In the genomic region with DNA sequence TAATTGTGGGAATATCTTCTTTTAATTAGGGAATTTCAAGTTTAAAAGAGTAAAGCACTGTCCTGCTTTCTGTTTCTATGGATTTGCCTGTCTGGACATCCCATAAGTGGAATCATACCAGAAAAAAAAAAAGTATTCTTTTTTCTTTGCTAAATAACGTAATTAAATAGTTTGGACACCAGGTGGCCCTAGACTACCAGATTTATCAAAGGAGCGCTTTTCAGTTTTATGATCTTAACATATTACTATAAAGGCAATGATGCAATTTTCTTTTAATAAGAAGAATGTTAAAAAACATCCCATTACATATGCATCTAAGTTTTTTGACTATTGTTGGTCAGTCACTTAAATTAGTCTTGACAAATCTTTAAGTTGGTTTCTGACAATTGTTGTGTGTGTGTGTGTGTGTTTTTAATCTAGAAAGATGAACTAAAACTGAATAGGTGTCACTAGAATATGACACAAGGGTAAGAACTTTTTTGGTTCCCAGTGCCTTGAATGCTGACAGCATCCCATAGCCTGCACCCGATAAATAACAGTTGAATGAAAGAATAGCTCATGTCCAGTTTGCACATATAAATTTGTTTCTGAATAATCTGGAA, we compare ENCODE assay signal across 8 cellular contexts. TPM values are rescaled to one million over a fixed set of nuclear protein-coding genes. Genes with fewer than 3 reads are reported as not detected.
DNase-seq lines count a peak whose midpoint lies in the region; ATAC-seq and TF ChIP-seq lines count a peak whose summit lies in the region.

No MANE protein-coding gene starts in this region.

- no peak overlapping the region for H3K4me3 Mint-ChIP-seq in progenitor cell of endocrine pancreas (ENCODE audit: low read depth)
- no peak overlapping the region for H3K4me3 Mint-ChIP-seq in stimulated activated effector memory CD8-positive, alpha-beta T cell treated with anti-CD3 and anti-CD28 coated beads, Interleukin-12 subunit alpha, Interleukin-12 subunit beta, amount 100 ng/mL, for 72 hours

- no peaks in the 10 kb centered on the region for H3K36me3 ChIP-seq in Panc1 (ENCODE audit: control insufficient read depth, insufficient read depth, low read length)

- H3K4me1 Mint-ChIP-seq in progenitor cell of endocrine pancreas (ENCODE audit: low read depth), result no peaks in the 10 kb centered on the region
- no peaks in the 10 kb centered on the region for H3K4me1 Mint-ChIP-seq in stimulated activated effector memory CD8-positive, alpha-beta T cell treated with anti-CD3 and anti-CD28 coated beads, Interleukin-12 subunit alpha, Interleukin-12 subunit beta, amount 100 ng/mL, for 72 hours

- intact Hi-C loops in Panc1 (cut with micrococcal nuclease; ENCODE audit: unreplicated experiment), result loop anchor here (1.0 kb wide), 1 partner anchor 228 kb away; no protein-coding TSS in a partner anchor

- no peak overlapping the region for H3K4me3 ChIP-seq in Panc1 (ENCODE audit: low read depth in 2 of 2, low read length in 2 of 2)
- no peak overlapping the region for H3K4me3 ChIP-seq in epithelial cell of proximal tubule (ENCODE audit: low read depth, low read length)

- CTCF ChIA-PET in Panc1 (lab: Charles Lee), result interaction anchor here (0.6 kb wide), 2 partner anchors 630 to 909 kb away, joined by 3 to 4 read pairs; no protein-coding TSS in a partner anchor

- no peak for ATAC-seq in Panc1
- no peak for ATAC-seq in GM18870 (IDR thresholded peaks at IDR 0.05; ENCODE audit: unreplicated experiment)
- no peak for ATAC-seq in stimulated activated effector memory CD8-positive, alpha-beta T cell treated with anti-CD3 and anti-CD28 coated beads, Interleukin-12 subunit alpha, Interleukin-12 subunit beta, amount 100 ng/mL, for 72 hours

- POLR2A ChIA-PET in Panc1 (lab: Charles Lee), result no interaction called here

- H3K9me3 ChIP-seq in Panc1 (ENCODE audit: control insufficient read depth, insufficient read depth, low read depth, low read length), result no peaks in the 10 kb centered on the region

- DNase-seq in CD1c-positive myeloid dendritic cell (ENCODE audit: extremely low spot score) (peak; percentile 59), HS-5 (ENCODE audit: low read depth) (peak; percentile 28), Panc1 (ENCODE audit: low read depth, low spot score) (peak; percentile 10), epithelial cell of proximal tubule (ENCODE audit: low read depth) (peak; percentile 13), progenitor cell of endocrine pancreas (ENCODE audit: low spot score, unreplicated experiment) (no peak)
- DNase-seq in stimulated activated effector memory CD8-positive, alpha-beta T cell treated with anti-CD3 and anti-CD28 coated beads, Interleukin-12 subunit alpha, Interleukin-12 subunit beta, amount 100 ng/mL, for 72 hours (ENCODE audit: low spot score in 2 of 2), result no peak
- no peak for DNase-seq in activated naive CD4-positive, alpha-beta T cell treated with anti-CD3 and anti-CD28 coated beads, Interleukin-2, amount 50 U/mL, for 16 hours

- peaks cover 6% of the 10 kb centered on the region for H3K9me3 Mint-ChIP-seq in progenitor cell of endocrine pancreas (ENCODE audit: low read depth)
- no peaks in the 10 kb centered on the region for H3K9me3 Mint-ChIP-seq in stimulated activated effector memory CD8-positive, alpha-beta T cell treated with anti-CD3 and anti-CD28 coated beads, Interleukin-12 subunit alpha, Interleukin-12 subunit beta, amount 100 ng/mL, for 72 hours

- TF ChIP-seq CTCF in Panc1 (IDR thresholded peaks at IDR 0.05), result peak; percentile 59; the same call in 1 of the 2 replicates
- peak; percentile 51 for TF ChIP-seq CTCF in epithelial cell of proximal tubule (conservative IDR thresholded peaks at IDR 0.05; ENCODE audit: low read depth, low read length)
- TF ChIP-seq CTCF in progenitor cell of endocrine pancreas (IDR thresholded peaks at IDR 0.05; ENCODE audit: unreplicated experiment), result peak; percentile 69

- H3K4me1 ChIP-seq in Panc1 (ENCODE audit: control insufficient read depth, insufficient read depth, low read length), result no peaks in the 10 kb centered on the region

- H3K27ac ChIP-seq in Panc1 (ENCODE audit: low read length), result no peak overlapping the region

- no TSS peak for BruUV-seq in Panc1 (replicated peaks; lab: Mats Ljungman, UMichigan)

- no peaks in the 10 kb centered on the region for H3K36me3 Mint-ChIP-seq in progenitor cell of endocrine pancreas (ENCODE audit: insufficient read depth)
- no peaks in the 10 kb centered on the region for H3K36me3 Mint-ChIP-seq in stimulated activated effector memory CD8-positive, alpha-beta T cell treated with anti-CD3 and anti-CD28 coated beads, Interleukin-12 subunit alpha, Interleukin-12 subunit beta, amount 100 ng/mL, for 72 hours

- H3K27me3 Mint-ChIP-seq in progenitor cell of endocrine pancreas, result no peaks in the 10 kb centered on the region

- no peak overlapping the region for H3K27ac Mint-ChIP-seq in progenitor cell of endocrine pancreas
- H3K27ac Mint-ChIP-seq in stimulated activated effector memory CD8-positive, alpha-beta T cell treated with anti-CD3 and anti-CD28 coated beads, Interleukin-12 subunit alpha, Interleukin-12 subunit beta, amount 100 ng/mL, for 72 hours, result no peak overlapping the region

- in situ Hi-C loops in Panc1 (cut with HindIII; ENCODE audit: low pct_unique_long_range_greater_than_20kb, low sequenced_read_pairs), result no loop called here

- H3K27me3 ChIP-seq in Panc1 (ENCODE audit: control insufficient read depth, insufficient read depth, low read length), result peaks cover 27% of the 10 kb centered on the region

RNA-seq across cellular contexts. Expression of a gene that starts 49.5 kb away (rescaled TPM):
- total RNA-seq in Panc1 (2021; ENCODE audit: unreplicated experiment) (39.0 TPM), epithelial cell of proximal tubule (19.8 and 25.0 TPM in 2 replicates), progenitor cell of endocrine pancreas (25.9 and 30.5 TPM in 2 replicates)
- polyA plus RNA-seq in Panc1 (2012; ENCODE audit: insufficient read length), result 17.4 TPM

RNA-seq across cellular contexts. Expression of a gene that starts 49.7 kb away (rescaled TPM):
- total RNA-seq in Panc1 (2021; ENCODE audit: unreplicated experiment) (98.1 TPM), epithelial cell of proximal tubule (32.8 and 58.6 TPM in 2 replicates), progenitor cell of endocrine pancreas (100 TPM in 2 replicates)
- polyA plus RNA-seq in Panc1 (2012; ENCODE audit: insufficient read length), result 47.0 TPM

RNA-seq across cellular contexts. Expression of a gene that starts 57.3 kb away (rescaled TPM):
- total RNA-seq in Panc1 (2021; ENCODE audit: unreplicated experiment) (0.10 TPM), epithelial cell of proximal tubule (1.8 and 8.4 TPM in 2 replicates), progenitor cell of endocrine pancreas (2.4 and 3.1 TPM in 2 replicates)
- 0.13 TPM for polyA plus RNA-seq in Panc1 (2012; ENCODE audit: insufficient read length)

Comparison
In these comparisons a context has a peak if more than half of its experiments do, and no peak if none do; other contexts are left out.
1. DNase-seq: peak in CD1c-positive myeloid dendritic cell (single experiment), HS-5 (single experiment), Panc1 (single experiment) and epithelial cell of proximal tubule (single experiment); none in progenitor cell of endocrine pancreas (single experiment), stimulated activated effector memory CD8-positive, alpha-beta T cell treated with anti-CD3 and anti-CD28 coated beads, Interleukin-12 subunit alpha, Interleukin-12 subunit beta, amount 100 ng/mL, for 72 hours (0 of 2) and activated naive CD4-positive, alpha-beta T cell treated with anti-CD3 and anti-CD28 coated beads, Interleukin-2, amount 50 U/mL, for 16 hours (single experiment).
2. Peak in every context shown above with its lines, with median percentiles within 50 percentile points of each other: CTCF ChIP-seq.